Comparison of ENCODE assay signal across 19 cellular contexts in the genomic region with DNA sequence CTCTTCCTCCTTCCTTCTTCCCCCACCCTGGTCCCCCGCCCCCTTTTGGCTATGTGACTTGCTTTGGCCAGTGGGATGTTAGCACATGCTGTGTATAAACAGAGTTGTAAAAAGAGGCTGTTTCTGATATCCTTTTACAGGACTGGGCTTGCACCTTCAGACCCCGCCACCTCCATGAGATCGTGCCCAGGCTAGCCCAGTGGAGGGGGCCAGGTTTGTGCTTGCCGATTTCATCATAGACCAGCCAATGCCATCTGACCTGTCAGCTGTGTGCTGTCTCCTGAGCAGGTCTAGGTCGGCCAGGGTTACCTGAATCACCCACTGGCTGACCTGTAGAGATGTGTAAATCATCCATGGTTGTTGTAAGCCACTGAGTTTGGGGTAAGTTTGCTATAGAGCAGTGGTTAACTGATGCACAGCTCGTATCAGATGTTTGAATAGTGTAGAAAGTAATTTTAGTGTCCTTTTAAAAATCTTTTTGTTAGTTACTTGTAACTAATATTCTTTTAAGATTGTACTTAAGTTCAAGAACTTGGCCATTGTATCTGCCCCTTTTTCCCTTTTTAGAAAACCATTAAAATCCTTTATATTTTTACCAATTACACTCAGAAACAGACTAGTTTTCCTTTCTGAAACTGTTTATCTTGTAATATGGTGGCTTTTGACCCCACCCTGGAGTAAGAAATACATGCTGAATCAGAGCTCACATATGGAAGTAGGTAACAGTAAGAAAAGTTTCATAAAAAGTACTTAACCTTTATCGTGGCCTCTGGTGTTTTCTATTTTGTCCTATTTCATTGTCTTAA.
DNase-seq lines count a peak whose midpoint lies in the region; ATAC-seq, FAIRE-seq and TF ChIP-seq lines count a peak whose summit lies in the region.
"Had no signal": no experiment of that assay in that cellular context is flagged by ENCODE, and none has a peak within 500 bp of the region (broad histone marks: within the 10 kb centered on the region; RNA-seq: fewer than 3 reads in every experiment).

No MANE protein-coding gene starts in this region.

- H3K4me2 ChIP-seq in MM.1S (ENCODE audit: low read depth, low read length), result peak overlapping the region; percentile 8; the same call in 1 of the 2 replicates
- H3K4me2 ChIP-seq in H1 (ENCODE audit: insufficient read depth in 1 of 2, low read depth in 2 of 2, low read length in 2 of 2), result no peak overlapping the region

- TF ChIP-seq CTCF in MM.1S (IDR thresholded peaks at IDR 0.05; ENCODE audit: low read length) (no peak), H1 (IDR thresholded peaks at IDR 0.05; ENCODE audit: control extremely low read depth in 1 of 3, insufficient read depth in 1 of 3, low read depth in 1 of 3, low read length in 3 of 3) (no peak), endodermal cell (conservative IDR thresholded peaks at IDR 0.05) (no peak), suprapubic skin (IDR thresholded peaks at IDR 0.05) (no peak)

- CTCF ChIA-PET in CD4-positive, alpha-beta memory T cell (lab: Charles Lee; ENCODE audit: partially characterized antibody), result interaction anchor here (0.9 to 1.2 kb wide), 2 partner anchors 10 to 113 kb away, joined by 3 to 4 read pairs; no protein-coding TSS in a partner anchor
- CTCF ChIA-PET in H1 (lab: Charles Lee; ENCODE audit: partially characterized antibody), result interaction anchor here (0.6 to 0.7 kb wide), 2 partner anchors 65 to 280 kb away, joined by 3 to 4 read pairs; no protein-coding TSS in a partner anchor

- no peak overlapping the region for H3K14ac ChIP-seq in H1 (ENCODE audit: insufficient read length)

- H3K23ac ChIP-seq in H1 (ENCODE audit: insufficient read length), result no peak overlapping the region

- TF ChIP-seq POLR2A in H1 (IDR thresholded peaks at IDR 0.05; ENCODE audit: control extremely low read depth in 1 of 2, low read depth in 2 of 2, low read length in 2 of 2) (no peak), suprapubic skin (IDR thresholded peaks at IDR 0.05) (no peak)

- peaks cover 99% of the 10 kb centered on the region for H3K79me2 ChIP-seq in MM.1S (ENCODE audit: low read length)
- peaks cover 9 to 80% of the 10 kb centered on the region in 2 experiments for H3K79me2 ChIP-seq in H1 (ENCODE audit: control insufficient read depth in 1 of 2, insufficient read depth in 2 of 2, low read length in 2 of 2)

- no peak for DNase-seq in CD4-positive, alpha-beta memory T cell
- DNase-seq in MM.1S (peak; percentile 32), H1 (ENCODE audit: low read depth in 1 of 2, low spot score in 2 of 2) (no peak), endodermal cell (no peak), suprapubic skin (ENCODE audit: low spot score in 2 of 2) (no peak)
- DNase-seq: activated CD4-positive, alpha-beta T cell treated with anti-CD3 and anti-CD28 coated beads, Interleukin-2, amount 50 U/mL, for 48 hours; activated naive CD4-positive, alpha-beta T cell treated with Interleukin-2 at 50 U/mL for 16 hours; Calu3; effector CD4-positive, alpha-beta T cell; head of caudate nucleus; naive B cell; sigmoid colon; SJCRH30; stimulated activated naive CD4-positive, alpha-beta T cell; tibial artery had no signal

- no peak overlapping the region; the same call in 1 of the 2 replicates for H2AK5ac ChIP-seq in H1 (ENCODE audit: low read depth, low read length)

- intact Hi-C loops in CD4-positive, alpha-beta memory T cell (cut with micrococcal nuclease), result no loop called here

- no peak for FAIRE-seq in H1 (lab: Jason Lieb, UNC)

- H3K27me3 Mint-ChIP-seq in CD4-positive, alpha-beta memory T cell, result no peaks in the 10 kb centered on the region
- no peaks in the 10 kb centered on the region for H3K27me3 Mint-ChIP-seq in endodermal cell (ENCODE audit: insufficient read depth)
- H3K27me3 Mint-ChIP-seq: naive B cell had no signal

- peaks cover 7% of the 10 kb centered on the region for H3K79me1 ChIP-seq in H1 (ENCODE audit: low read depth, low read length)

- H3K27me3 ChIP-seq in CD4-positive, alpha-beta memory T cell (ENCODE audit: insufficient read depth, low read length), result no peaks in the 10 kb centered on the region
- no peaks in the 10 kb centered on the region for H3K27me3 ChIP-seq in MM.1S (replicated peaks; ENCODE audit: insufficient read depth, low read length)
- no peaks in the 10 kb centered on the region for H3K27me3 ChIP-seq in H1 (replicated peaks in 1 of 4; ENCODE audit: control insufficient read depth in 3 of 4, extremely low read depth in 1 of 4, insufficient read depth in 3 of 4, low read length in 3 of 4)
- no peaks in the 10 kb centered on the region for H3K27me3 ChIP-seq in mucosa of stomach (ENCODE audit: control insufficient read depth, insufficient read depth, low read length)
- no peaks in the 10 kb centered on the region for H3K27me3 ChIP-seq in endodermal cell (ENCODE audit: control insufficient read depth, insufficient read depth, low read length, poor library complexity, severe bottlenecking)
- no peaks in the 10 kb centered on the region for H3K27me3 ChIP-seq in suprapubic skin
- H3K27me3 ChIP-seq: sigmoid colon, SJCRH30, tibial artery had no signal

- no peaks in the 10 kb centered on the region for H3K23me2 ChIP-seq in H1 (ENCODE audit: low read depth, low read length)

- H3K4me1 Mint-ChIP-seq in CD4-positive, alpha-beta memory T cell, result peaks cover 58 to 90% (median 75%) of the 10 kb centered on the region in 4 donors
- H3K4me1 Mint-ChIP-seq in endodermal cell, result peaks cover 20% of the 10 kb centered on the region

- H3K9me3 Mint-ChIP-seq in CD4-positive, alpha-beta memory T cell, result peaks cover 0 to 3% (median 0%) of the 10 kb centered on the region in 8 donors
- H3K9me3 Mint-ChIP-seq in endodermal cell, result peaks cover 20% of the 10 kb centered on the region

- H2BK120ac ChIP-seq in H1 (replicated peaks; ENCODE audit: low read depth, low read length), result no peak overlapping the region

- no peak overlapping the region for H2BK20ac ChIP-seq in H1 (ENCODE audit: low read length)

- POLR2A ChIA-PET in CD4-positive, alpha-beta memory T cell (lab: Charles Lee; ENCODE audit: partially characterized antibody), result no interaction called here
- POLR2A ChIA-PET in H1 (lab: Charles Lee; ENCODE audit: partially characterized antibody), result interaction anchor here (0.8 to 1.5 kb wide), 2 partner anchors 11 to 12 kb away, joined by 3 to 5 read pairs; no protein-coding TSS in a partner anchor

- no peaks in the 10 kb centered on the region for H3K36me3 ChIP-seq in CD4-positive, alpha-beta memory T cell (ENCODE audit: insufficient read depth, low read length)
- H3K36me3 ChIP-seq in MM.1S (replicated peaks; ENCODE audit: insufficient read depth, low read length), result no peaks in the 10 kb centered on the region
- peaks cover 0 to 12% (median 0%) of the 10 kb centered on the region in 4 experiments; a peak in 2 of 8 replicates for H3K36me3 ChIP-seq in H1 (ENCODE audit: control insufficient read depth in 2 of 4, insufficient read depth in 4 of 4, low read length in 3 of 4)
- no peaks in the 10 kb centered on the region for H3K36me3 ChIP-seq in mucosa of stomach (ENCODE audit: control insufficient read depth, insufficient read depth, low read length)
- peaks cover 11% of the 10 kb centered on the region for H3K36me3 ChIP-seq in endodermal cell (ENCODE audit: control insufficient read depth, insufficient read depth, low read length)
- H3K36me3 ChIP-seq in suprapubic skin, result no peaks in the 10 kb centered on the region
- H3K36me3 ChIP-seq: sigmoid colon, tibial artery had no signal

- 0 out of 2 replicates have a peak overlapping the region, but pooled peaks have one; percentile 1 for H2BK5ac ChIP-seq in H1 (ENCODE audit: low read depth, low read length)

- H3F3A ChIP-seq in MM.1S (ENCODE audit: insufficient read depth, low read length), result peaks cover 19% of the 10 kb centered on the region

- H4K20me1 ChIP-seq in MM.1S (ENCODE audit: insufficient read depth, low read length) (no peaks in the 10 kb centered on the region), H1 (replicated peaks in 1 of 2; ENCODE audit: control insufficient read depth in 1 of 2, insufficient read depth in 2 of 2, low read length in 2 of 2) (no peaks in the 10 kb centered on the region)

- peak overlapping the region in 1 of 8 donors; percentile 20 for H3K4me3 Mint-ChIP-seq in CD4-positive, alpha-beta memory T cell
- H3K4me3 Mint-ChIP-seq in endodermal cell, result no peak overlapping the region

- TF ChIP-seq EP300 in H1 (IDR thresholded peaks at IDR 0.05; ENCODE audit: borderline replicate concordance in 1 of 2, low read depth in 2 of 2, low read length in 2 of 2) (no peak), suprapubic skin (IDR thresholded peaks at IDR 0.05) (no peak)

- H2BK15ac ChIP-seq in H1 (ENCODE audit: low read length), result no peak overlapping the region

- H3K9me3 ChIP-seq in CD4-positive, alpha-beta memory T cell (ENCODE audit: control insufficient read depth in 1 of 2, low read length in 2 of 2), result no peaks in the 10 kb centered on the region
- no peaks in the 10 kb centered on the region for H3K9me3 ChIP-seq in MM.1S (replicated peaks; ENCODE audit: insufficient read depth, low read length)
- peaks cover 8 to 14% of the 10 kb centered on the region in 2 experiments; a peak in 3 of 4 replicates for H3K9me3 ChIP-seq in H1 (ENCODE audit: insufficient read depth in 2 of 2, low read depth in 1 of 2, low read length in 1 of 2)
- H3K9me3 ChIP-seq in mucosa of stomach (ENCODE audit: control insufficient read depth, low read length), result no peaks in the 10 kb centered on the region
- peaks cover 18% of the 10 kb centered on the region for H3K9me3 ChIP-seq in endodermal cell (ENCODE audit: control insufficient read depth, low read length)
- no peaks in the 10 kb centered on the region for H3K9me3 ChIP-seq in suprapubic skin
- H3K9me3 ChIP-seq: sigmoid colon, tibial artery had no signal

- no peak for TF ChIP-seq RAD21 in H1 (IDR thresholded peaks at IDR 0.05 in 1 of 2, conservative IDR thresholded peaks at IDR 0.05 in 1 of 2; ENCODE audit: low read depth in 2 of 2, low read length in 2 of 2)

- peaks cover 77% of the 10 kb centered on the region for H3K4me1 ChIP-seq in CD4-positive, alpha-beta memory T cell (ENCODE audit: insufficient read depth, low read length)
- peaks cover 60% of the 10 kb centered on the region for H3K4me1 ChIP-seq in MM.1S (ENCODE audit: low read length)
- H3K4me1 ChIP-seq in H1 (replicated peaks in 1 of 4; ENCODE audit: control insufficient read depth in 3 of 4, insufficient read depth in 4 of 4, low read length in 3 of 4), result peaks cover 3 to 20% (median 14%) of the 10 kb centered on the region in 4 experiments; a peak in 5 of 7 replicates
- peaks cover 74% of the 10 kb centered on the region for H3K4me1 ChIP-seq in mucosa of stomach (ENCODE audit: control insufficient read depth, insufficient read depth, low read length)
- H3K4me1 ChIP-seq in endodermal cell (ENCODE audit: control insufficient read depth, insufficient read depth, low read length), result peaks cover 10% of the 10 kb centered on the region
- peaks cover 25% of the 10 kb centered on the region for H3K4me1 ChIP-seq in suprapubic skin

- H4K91ac ChIP-seq in H1 (replicated peaks; ENCODE audit: insufficient read length, low read length), result peak overlapping the region; percentile 25

- H3K9ac ChIP-seq in MM.1S (ENCODE audit: low read length) (no peak overlapping the region), H1 (replicated peaks in 1 of 4; ENCODE audit: extremely low read depth in 1 of 4, low read depth in 3 of 4, low read length in 3 of 4) (no peak overlapping the region), mucosa of stomach (ENCODE audit: low read length) (peak overlapping the region; percentile 22), endodermal cell (ENCODE audit: extremely low read depth, low read length, poor library complexity, severe bottlenecking) (no peak overlapping the region)

- no peak overlapping the region; the same call in 1 of the 2 replicates for H3K18ac ChIP-seq in H1 (ENCODE audit: extremely low read depth, low read length)

- H2BK12ac ChIP-seq in H1 (ENCODE audit: low read depth, low read length), result no peak overlapping the region; the same call in 1 of the 2 replicates

- peak overlapping the region in 4 of 7 donors; percentile 26 to 50 (median 31) for H3K27ac Mint-ChIP-seq in CD4-positive, alpha-beta memory T cell
- no peak overlapping the region for H3K27ac Mint-ChIP-seq in endodermal cell

- H3K36me3 Mint-ChIP-seq in CD4-positive, alpha-beta memory T cell, result peaks cover 19 to 26% of the 10 kb centered on the region in 2 donors
- H3K36me3 Mint-ChIP-seq in endodermal cell (ENCODE audit: low read depth), result peaks cover 36% of the 10 kb centered on the region

- no peak for ATAC-seq in GM21367 (IDR thresholded peaks at IDR 0.05; ENCODE audit: unreplicated experiment)

- no peak overlapping the region for H4K8ac ChIP-seq in H1 (ENCODE audit: extremely low read depth, insufficient read depth, low read length)

- H3K27ac ChIP-seq in CD4-positive, alpha-beta memory T cell (ENCODE audit: low read depth, low read length), result no peak overlapping the region
- peak overlapping the region; percentile 28; the same call in 1 of the 2 replicates for H3K27ac ChIP-seq in MM.1S (ENCODE audit: low read length)
- H3K27ac ChIP-seq in H1 (ENCODE audit: low read depth, low read length), result no peak overlapping the region
- H3K27ac ChIP-seq in endodermal cell (ENCODE audit: low read depth, low read length), result no peak overlapping the region
- no peak overlapping the region for H3K27ac ChIP-seq in suprapubic skin
- H3K27ac ChIP-seq: sigmoid colon, SJCRH30, tibial artery, VCaP had no signal

- WGBS in H1 (ENCODE audit: extremely low coverage in 1 of 2, insufficient coverage in 1 of 2, insufficient read length in 1 of 2, insufficient replicate concordance in 2 of 2, low coverage in 1 of 2, low lambda C conversion rate in 2 of 2, missing lambda C conversion rate in 1 of 2), 2 experiments, result 88% methylated on average over 6 of the region's 7 CpGs; no CpG with 5 or more reads in 1 of the 2 experiments
- 90 to 94% methylated on average over 2 to 7 of the region's 7 CpGs for WGBS in endodermal cell (ENCODE audit: insufficient coverage in 1 of 2, insufficient read length in 1 of 2), 2 experiments
- 72% methylated on average over 7 of the region's 7 CpGs for WGBS in suprapubic skin

- H3K56ac ChIP-seq in H1 (replicated peaks; ENCODE audit: insufficient read length, low read depth, low read length), result no peak overlapping the region

- no peak overlapping the region for H2AFZ ChIP-seq in MM.1S (ENCODE audit: low read length)
- H2AFZ ChIP-seq in H1 (ENCODE audit: low read length), result no peak overlapping the region

- H3K4me3 ChIP-seq in CD4-positive, alpha-beta memory T cell (ENCODE audit: low read length in 2 of 2), result no peak overlapping the region
- H3K4me3 ChIP-seq in MM.1S (ENCODE audit: low read length) (no peak overlapping the region), H1 (ENCODE audit: extremely low read depth in 1 of 4, insufficient read depth in 2 of 4, low read depth in 3 of 4, low read length in 4 of 4) (no peak overlapping the region), mucosa of stomach (ENCODE audit: low read length) (no peak overlapping the region), endodermal cell (ENCODE audit: low read length) (no peak overlapping the region), suprapubic skin (no peak overlapping the region)
- H3K4me3 ChIP-seq: lung, sigmoid colon, SJCRH30, tibial artery had no signal

- no peak overlapping the region for H4K5ac ChIP-seq in H1 (ENCODE audit: insufficient read length, low read depth, low read length)

- H3K4ac ChIP-seq in H1 (replicated peaks; ENCODE audit: insufficient read length, low read depth, low read length), result peak overlapping the region; percentile 3

- no peaks in the 10 kb centered on the region for H3K9me2 ChIP-seq in MM.1S (replicated peaks; ENCODE audit: insufficient read depth, low read length)
